ENCODE assay signal across 21 cellular contexts in genomic region chr2:190867832-190868231, GRCh38. TPM values are rescaled to one million over a fixed set of nuclear protein-coding genes. Genes with fewer than 3 reads are reported as not detected.
DNase-seq lines count a peak whose midpoint lies in the region; ATAC-seq, FAIRE-seq and TF ChIP-seq lines count a peak whose summit lies in the region.
"Had no signal": no experiment of that assay in that cellular context is flagged by ENCODE, and none has a peak within 500 bp of the region (broad histone marks: within the 10 kb centered on the region; RNA-seq: fewer than 3 reads in every experiment).

No MANE protein-coding gene starts in this region.

- no peak overlapping the region for H2AK5ac ChIP-seq in mesenchymal stem cell (ENCODE audit: low read length, severe bottlenecking)

- H3K4me1 Mint-ChIP-seq in stimulated activated naive CD8-positive, alpha-beta T cell treated with anti-CD3 and anti-CD28 coated beads, Interleukin-15, amount 100 ng/mL, for 72 hours = peaks cover 14% of the 10 kb centered on the region

- no peak overlapping the region for H3K27ac Mint-ChIP-seq in stimulated activated naive CD8-positive, alpha-beta T cell treated with anti-CD3 and anti-CD28 coated beads, Interleukin-15, amount 100 ng/mL, for 72 hours
- H3K27ac Mint-ChIP-seq: CD8-positive, alpha-beta T cell had no signal

- peaks cover 6 to 9% of the 10 kb centered on the region in 2 donors for H3K9me3 Mint-ChIP-seq in stimulated activated naive CD8-positive, alpha-beta T cell treated with anti-CD3 and anti-CD28 coated beads, Interleukin-15, amount 100 ng/mL, for 72 hours
- H3K9me3 Mint-ChIP-seq: CD8-positive, alpha-beta T cell had no signal

- H2BK5ac ChIP-seq in mesenchymal stem cell (ENCODE audit: low read depth, low read length, poor library complexity, severe bottlenecking) = no peak overlapping the region

- H2BK120ac ChIP-seq in mesenchymal stem cell (ENCODE audit: low read depth, low read length) = no peak overlapping the region

- no peaks in the 10 kb centered on the region for H4K20me1 ChIP-seq in GM23248 (ENCODE audit: insufficient read depth)

- TF ChIP-seq EP300 in ovary (IDR thresholded peaks at IDR 0.05) = no peak

- intact Hi-C loops in ovary (cut with DNase I) (no loop called here), kidney (cut with DNase I) (no loop called here)

- H3K9ac ChIP-seq in GM23248 (no peak overlapping the region), adipocyte (ENCODE audit: low read length) (peak overlapping the region; percentile 74), mesenchymal stem cell (ENCODE audit: low read length) (no peak overlapping the region), kidney (ENCODE audit: low read length in 2 of 2) (no peak overlapping the region)

- ATAC-seq in thoracic aorta (ENCODE audit: insufficient number of reproducible peaks, low FRiP score, low read depth) = no peak
- ATAC-seq in stimulated activated naive CD8-positive, alpha-beta T cell treated with anti-CD3 and anti-CD28 coated beads, Interleukin-15, amount 100 ng/mL, for 72 hours = no peak
- ATAC-seq: CD8-positive, alpha-beta T cell; Right ventricle myocardium inferior had no signal

- H2BK12ac ChIP-seq in mesenchymal stem cell (ENCODE audit: low read length in 2 of 2) = no peak overlapping the region

- H3K79me2 ChIP-seq in GM23248 (ENCODE audit: insufficient read depth) = 0 out of 2 replicates have a peak, but pooled peaks cover 11% of the 10 kb centered on the region

- no peaks in the 10 kb centered on the region for H3K27me3 Mint-ChIP-seq in stimulated activated naive CD8-positive, alpha-beta T cell treated with anti-CD3 and anti-CD28 coated beads, Interleukin-15, amount 100 ng/mL, for 72 hours

- no peak for FAIRE-seq in kidney (lab: Jason Lieb, UNC)
- FAIRE-seq: G401.6, H54 had no signal

- no peak for TF ChIP-seq POLR2A in ovary (IDR thresholded peaks at IDR 0.05)

- H3K4me1 ChIP-seq in GM23248 (ENCODE audit: insufficient read depth) (peaks cover 41% of the 10 kb centered on the region), adipocyte (ENCODE audit: control insufficient read depth, insufficient read depth, low read length) (peaks cover 62% of the 10 kb centered on the region), mesenchymal stem cell (ENCODE audit: control insufficient read depth, insufficient read depth, low read depth, low read length) (peaks cover 2% of the 10 kb centered on the region), thoracic aorta (ENCODE audit: control insufficient read depth in 1 of 2, low read depth in 2 of 2) (peaks cover 28 to 67% of the 10 kb centered on the region in 2 donors), ovary (ENCODE audit: insufficient read depth) (no peaks in the 10 kb centered on the region), kidney (ENCODE audit: control insufficient read depth in 1 of 2, insufficient read depth in 1 of 2, low read depth in 1 of 2, low read length in 2 of 2) (peaks cover 4 to 5% of the 10 kb centered on the region in 2 donors)

- H3K14ac ChIP-seq in mesenchymal stem cell (ENCODE audit: low read length in 2 of 2) = no peak overlapping the region

- no peak for DNase-seq in GM23248
- no peak for DNase-seq in adipocyte (ENCODE audit: low read depth)
- DNase-seq in mesenchymal stem cell = no peak
- no peak for DNase-seq in thoracic aorta (ENCODE audit: low spot score)
- no peak for DNase-seq in ovary
- DNase-seq in stimulated activated naive CD8-positive, alpha-beta T cell treated with anti-CD3 and anti-CD28 coated beads, Interleukin-15, amount 100 ng/mL, for 72 hours = no peak
- no peak for DNase-seq in caudate nucleus (lab: John Stamatoyannopoulos, UW)
- no peak for DNase-seq in kidney
- DNase-seq: C1 segment of cervical spinal cord; Caco-2; CD8-positive, alpha-beta T cell; KBM-7; NCI-H2029 treated with DMSO at 0.1 percent for 48 hours; NCI-H2227 treated with DMSO at 0.1 percent for 48 hours; NCI-H526 treated with DMSO at 0.1 percent for 48 hours; PC-9; SJCRH30 had no signal

- no peak overlapping the region for H3K4me3 ChIP-seq in GM23248
- H3K4me3 ChIP-seq in adipocyte (ENCODE audit: low read length) = no peak overlapping the region
- H3K4me3 ChIP-seq in mesenchymal stem cell (ENCODE audit: insufficient read depth in 1 of 2, low read depth in 1 of 2, low read length in 2 of 2) = no peak overlapping the region
- H3K4me3 ChIP-seq in thoracic aorta = peak overlapping the region; percentile 33
- no peak overlapping the region for H3K4me3 ChIP-seq in ovary
- no peak overlapping the region for H3K4me3 ChIP-seq in kidney (ENCODE audit: low read length in 2 of 2)
- H3K4me3 ChIP-seq: MG63, PC-9, SJCRH30 had no signal

- in situ Hi-C loops in GM23248 (cut with MboI) = no loop called here

- H2BK15ac ChIP-seq in mesenchymal stem cell (ENCODE audit: low read depth, poor library complexity, severe bottlenecking) = no peak overlapping the region

- no peak overlapping the region for H3K23ac ChIP-seq in mesenchymal stem cell (ENCODE audit: low read length in 2 of 2)

- H3K36me3 ChIP-seq in GM23248 (ENCODE audit: low read depth) (no peaks in the 10 kb centered on the region), adipocyte (ENCODE audit: control insufficient read depth, insufficient read depth, low read length, severe bottlenecking) (no peaks in the 10 kb centered on the region), mesenchymal stem cell (ENCODE audit: control insufficient read depth in 1 of 2, insufficient read depth in 2 of 2, low read depth in 1 of 2, low read length in 2 of 2) (no peaks in the 10 kb centered on the region), thoracic aorta (no peaks in the 10 kb centered on the region), ovary (no peaks in the 10 kb centered on the region), kidney (ENCODE audit: control insufficient read depth in 1 of 2, insufficient read depth in 2 of 2, low read length in 2 of 2) (no peaks in the 10 kb centered on the region)
- H3K36me3 ChIP-seq: MG63, SJCRH30 had no signal

- H3K27ac ChIP-seq in GM23248 (peak overlapping the region; percentile 45), mesenchymal stem cell (ENCODE audit: low read length, poor library complexity, severe bottlenecking) (peak overlapping the region; percentile 79), thoracic aorta (peak overlapping the region; percentile 70 to 82), ovary (no peak overlapping the region), caudate nucleus (ENCODE audit: low read depth, low read length) (no peak overlapping the region), kidney (ENCODE audit: low read depth in 2 of 2, low read length in 2 of 2) (no peak overlapping the region)
- H3K27ac ChIP-seq: PC-9, SJCRH30 had no signal

- H3K4me2 ChIP-seq in GM23248 (ENCODE audit: unreplicated experiment) (no peak overlapping the region), mesenchymal stem cell (ENCODE audit: low read length, poor library complexity, severe bottlenecking) (no peak overlapping the region)
- H3K4me2 ChIP-seq: PC-9 had no signal

- 50% methylated on average over 4 of the region's 4 CpGs for WGBS in GM23248 (ENCODE audit: low coverage in 1 of 2, low lambda C conversion rate in 2 of 2, missing lambda C conversion rate in 2 of 2), 2 experiments
- WGBS in mesenchymal stem cell = 88% methylated on average over 3 of the region's 4 CpGs
- WGBS in ovary, 3 donors = 63 to 79% (median 73%) methylated on average over 4 of the region's 4 CpGs

- H3F3A ChIP-seq in GM23248 (ENCODE audit: insufficient read depth) = peaks cover 34% of the 10 kb centered on the region

- no peak for TF ChIP-seq CTCF in thoracic aorta (IDR thresholded peaks at IDR 0.05)
- TF ChIP-seq CTCF in ovary (IDR thresholded peaks at IDR 0.05) = no peak
- TF ChIP-seq CTCF in kidney (IDR thresholded peaks at IDR 0.05; ENCODE audit: borderline replicate concordance, extremely low read depth, insufficient read depth) = no peak

- no peak overlapping the region for H4K91ac ChIP-seq in mesenchymal stem cell (ENCODE audit: low read length)

- H3K27me3 ChIP-seq in GM23248 (replicated peaks; ENCODE audit: insufficient read depth) = no peaks in the 10 kb centered on the region
- H3K27me3 ChIP-seq in adipocyte (replicated peaks; ENCODE audit: control insufficient read depth, insufficient read depth, low read length) = no peaks in the 10 kb centered on the region
- no peaks in the 10 kb centered on the region for H3K27me3 ChIP-seq in mesenchymal stem cell (ENCODE audit: control insufficient read depth in 1 of 2, insufficient read depth in 1 of 2, low read length in 2 of 2)
- H3K27me3 ChIP-seq in thoracic aorta (replicated peaks; ENCODE audit: insufficient read depth) = no peaks in the 10 kb centered on the region
- no peaks in the 10 kb centered on the region for H3K27me3 ChIP-seq in ovary
- H3K27me3 ChIP-seq: MG63, SJCRH30 had no signal

- no peak overlapping the region for H3K4ac ChIP-seq in mesenchymal stem cell (ENCODE audit: low read depth in 1 of 2, low read length in 2 of 2)

- no peaks in the 10 kb centered on the region for H3K9me2 ChIP-seq in GM23248 (ENCODE audit: insufficient read depth)

- no peak overlapping the region for H3K18ac ChIP-seq in mesenchymal stem cell (ENCODE audit: low read depth in 1 of 2, low read length in 2 of 2)

- no peak overlapping the region for H3K4me3 Mint-ChIP-seq in stimulated activated naive CD8-positive, alpha-beta T cell treated with anti-CD3 and anti-CD28 coated beads, Interleukin-15, amount 100 ng/mL, for 72 hours
- H3K4me3 Mint-ChIP-seq: CD8-positive, alpha-beta T cell had no signal

- H2AFZ ChIP-seq in GM23248 = no peak overlapping the region
- H2AFZ ChIP-seq in mesenchymal stem cell (ENCODE audit: low read depth, low read length) = no peak overlapping the region
- H2AFZ ChIP-seq: PC-9 had no signal

- H4K8ac ChIP-seq in mesenchymal stem cell (ENCODE audit: low read length) = no peak overlapping the region

- no peaks in the 10 kb centered on the region for H3K9me3 ChIP-seq in GM23248 (ENCODE audit: low read depth)
- H3K9me3 ChIP-seq in adipocyte (ENCODE audit: control insufficient read depth, low read length) = no peaks in the 10 kb centered on the region
- no peaks in the 10 kb centered on the region for H3K9me3 ChIP-seq in mesenchymal stem cell (ENCODE audit: control insufficient read depth, low read length)
- no peaks in the 10 kb centered on the region for H3K9me3 ChIP-seq in thoracic aorta
- no peaks in the 10 kb centered on the region for H3K9me3 ChIP-seq in ovary
- no peaks in the 10 kb centered on the region for H3K9me3 ChIP-seq in kidney (ENCODE audit: control insufficient read depth in 1 of 2, low read length in 2 of 2)

- peaks cover 1% of the 10 kb centered on the region for H3K79me1 ChIP-seq in mesenchymal stem cell (replicated peaks; ENCODE audit: low read length, poor library complexity, severe bottlenecking)

RNA-seq across cellular contexts. Expression of gene GLS, which starts 12.8 kb away (rescaled TPM):
- 362 and 426 TPM in 2 replicates for total RNA-seq in GM23248 (2014; rRNA removed; shearing (Covaris generic))
- polyA plus RNA-seq in GM23248 (2016; fragmentation: Nextera tagmentation; extraction: Ambion mirVana) = 81.0 and 96.0 TPM in 2 replicates
- 33.6 TPM for polyA plus RNA-seq in mesenchymal stem cell (2013, experiment 1 of 2)
- polyA plus RNA-seq in mesenchymal stem cell (2013, experiment 2 of 2) = 34.7 TPM
- 100 to 1,000 TPM; 415 to 476 TPM for total RNA-seq in thoracic aorta
- 100 to 1,000 TPM in 1 of 7 donors, 10 to 100 TPM in 6; 71.2 to 141 (median 77.1) TPM for total RNA-seq in ovary
- 10 to 100 TPM; 20.2 to 56.1 TPM for polyA plus RNA-seq in ovary
- total RNA-seq in kidney = 230 TPM
- polyA plus RNA-seq in kidney (ENCODE audit: insufficient read depth, low read depth, low replicate concordance) = 196 TPM

Comparison
In these comparisons a context has a peak if more than half of its experiments do, and no peak if none do; other contexts are left out.
1. H3K27ac ChIP-seq: peak in GM23248 (single experiment), mesenchymal stem cell (single experiment) and thoracic aorta (2 of 2); none in ovary (0 of 2), caudate nucleus (single experiment) and kidney (0 of 2).